11 cellular contexts compared by ENCODE assay signal in genomic region chr17:55731586-55732250, GRCh38. TPM values are rescaled to one million over a fixed set of nuclear protein-coding genes. Genes with fewer than 3 reads are reported as not detected.
A peak's percentile ranks its signal among the peaks of the same experiment; 100 is the strongest.
DNase-seq lines count a peak whose midpoint lies in the region; ATAC-seq, FAIRE-seq and TF ChIP-seq lines count a peak whose summit lies in the region.
"Had no signal": no experiment of that assay in that cellular context is flagged by ENCODE, and none has a peak within 500 bp of the region (broad histone marks: within the 10 kb centered on the region; RNA-seq: fewer than 3 reads in every experiment).

No MANE protein-coding gene starts in this region.

- TF ChIP-seq CTCF in endothelial cell of umbilical vein (IDR thresholded peaks at IDR 0.05; ENCODE audit: extremely low read depth in 1 of 2, insufficient read depth in 1 of 2, low read depth in 1 of 2, low read length in 2 of 2) (no peak), lung (IDR thresholded peaks at IDR 0.05; ENCODE audit: control extremely low read depth, extremely low read depth) (no peak)

- H3K27ac Mint-ChIP-seq in activated CD4-positive, alpha-beta memory T cell treated with anti-CD3 and anti-CD28 coated beads, Interleukin-2, amount 10 ng/mL, durations not matched to agents 7 days and 5 days, result no peak overlapping the region
- H3K27ac Mint-ChIP-seq: activated T-helper 2 cell treated with anti-CD3 and anti-CD28 coated beads, Interferon-gamma antibody, Interleukin-2, Interleukin-4, amounts not matched to agents 10 μg/mL and 5 μg/mL and 100 μg/mL, durations not matched to agents 14 hours and 24 hours and 36 hours had no signal

- POLR2A ChIA-PET in endothelial cell of umbilical vein (lab: Charles Lee), result no interaction called here
- POLR2A ChIA-PET in activated CD4-positive, alpha-beta memory T cell treated with anti-CD3 and anti-CD28 coated beads, Interleukin-2, amount 10 ng/mL, durations not matched to agents 7 days and 5 days (lab: Charles Lee), result no interaction called here

- H2AFZ ChIP-seq in endothelial cell of umbilical vein (ENCODE audit: low read depth, low read length), result peak overlapping the region; percentile 79

- H3K4me1 ChIP-seq in endothelial cell of umbilical vein (ENCODE audit: control insufficient read depth, extremely low read depth, insufficient read depth, low read length) (no peaks in the 10 kb centered on the region), lung (ENCODE audit: control insufficient read depth in 2 of 2, insufficient read depth in 2 of 2, low read length in 2 of 2) (peaks cover 2 to 13% of the 10 kb centered on the region in 2 donors), stomach smooth muscle (ENCODE audit: control insufficient read depth, insufficient read depth, low read length) (peaks cover 50% of the 10 kb centered on the region)

- H3K27ac ChIP-seq in endothelial cell of umbilical vein (ENCODE audit: insufficient read depth, low read depth, low read length) (no peak overlapping the region), lung (ENCODE audit: low read depth in 1 of 2, low read length in 1 of 2) (peak overlapping the region; percentile 17 to 76), stomach smooth muscle (ENCODE audit: low read length) (peak overlapping the region; percentile 87)
- H3K27ac ChIP-seq: RWPE1 had no signal

- no peaks in the 10 kb centered on the region for H3K9me3 Mint-ChIP-seq in activated CD4-positive, alpha-beta memory T cell treated with anti-CD3 and anti-CD28 coated beads, Interleukin-2, amount 10 ng/mL, durations not matched to agents 7 days and 5 days
- H3K9me3 Mint-ChIP-seq: activated T-helper 2 cell treated with anti-CD3 and anti-CD28 coated beads, Interferon-gamma antibody, Interleukin-2, Interleukin-4, amounts not matched to agents 10 μg/mL and 5 μg/mL and 100 μg/mL, durations not matched to agents 14 hours and 24 hours and 36 hours had no signal

- intact Hi-C loops in endothelial cell of umbilical vein (cut with micrococcal nuclease), result no loop called here

- no peak overlapping the region for H3K9ac ChIP-seq in endothelial cell of umbilical vein (replicated peaks; ENCODE audit: extremely low read depth, insufficient read depth, low read length)
- H3K9ac ChIP-seq in stomach smooth muscle (ENCODE audit: low read length in 2 of 2), result peak overlapping the region; percentile 1 to 6

- H3K27me3 ChIP-seq in endothelial cell of umbilical vein (ENCODE audit: control insufficient read depth in 2 of 2, insufficient read depth in 2 of 2, low read length in 2 of 2) (no peaks in the 10 kb centered on the region), lung (ENCODE audit: control insufficient read depth, insufficient read depth) (no peaks in the 10 kb centered on the region), stomach smooth muscle (ENCODE audit: control insufficient read depth in 1 of 2, insufficient read depth in 2 of 2, low read length in 2 of 2) (no peaks in the 10 kb centered on the region)

- ATAC-seq in lung (ENCODE audit: insufficient read depth, low FRiP score), result peak; percentile 73

- dilution Hi-C loops in endothelial cell of umbilical vein (cut with MboI; ENCODE audit: extremely low pct_ligation_motif_present, low sequenced_read_pairs), result no loop called here

- no peak for TF ChIP-seq POLR2A in endothelial cell of umbilical vein (IDR thresholded peaks at IDR 0.05; ENCODE audit: low read depth, low read length)

- no peaks in the 10 kb centered on the region for H4K20me1 ChIP-seq in endothelial cell of umbilical vein (replicated peaks; ENCODE audit: control insufficient read depth, extremely low read depth, insufficient read depth, low read length)

- FAIRE-seq in endothelial cell of umbilical vein (lab: Jason Lieb, UNC), result no peak

- H3K4me3 ChIP-seq in endothelial cell of umbilical vein (replicated peaks in 1 of 3; ENCODE audit: insufficient read depth in 1 of 3, low read depth in 1 of 3, low read length in 3 of 3) (no peak overlapping the region), lung (no peak overlapping the region), stomach smooth muscle (ENCODE audit: low read length in 2 of 2) (peak overlapping the region; percentile 3 to 57)

- no peaks in the 10 kb centered on the region for H3K79me2 ChIP-seq in endothelial cell of umbilical vein (ENCODE audit: control insufficient read depth, insufficient read depth, low read length)

- H3K27me3 Mint-ChIP-seq in activated CD4-positive, alpha-beta memory T cell treated with anti-CD3 and anti-CD28 coated beads, Interleukin-2, amount 10 ng/mL, durations not matched to agents 7 days and 5 days, result peaks cover 44% of the 10 kb centered on the region

- no peaks in the 10 kb centered on the region for H3K9me1 ChIP-seq in endothelial cell of umbilical vein (replicated peaks; ENCODE audit: control insufficient read depth, extremely low read depth, insufficient read depth, low read length)

- H3K9me3 ChIP-seq in endothelial cell of umbilical vein (replicated peaks; ENCODE audit: control insufficient read depth, insufficient read depth, low read length) (no peaks in the 10 kb centered on the region), lung (ENCODE audit: control insufficient read depth in 2 of 2, insufficient read depth in 1 of 2, low read length in 1 of 2) (no peaks in the 10 kb centered on the region), stomach smooth muscle (ENCODE audit: control insufficient read depth in 2 of 2, low read length in 2 of 2) (no peaks in the 10 kb centered on the region)

- no peaks in the 10 kb centered on the region for H3K36me3 Mint-ChIP-seq in activated CD4-positive, alpha-beta memory T cell treated with anti-CD3 and anti-CD28 coated beads, Interleukin-2, amount 10 ng/mL, durations not matched to agents 7 days and 5 days (ENCODE audit: low read depth)

- WGBS in lung, 2 donors, result 34 to 56% methylated on average over 10 of the region's 10 CpGs

- CTCF ChIA-PET in endothelial cell of umbilical vein (lab: Charles Lee), result interaction anchor here (0.9 to 4.3 kb wide), 3 partner anchors 9 to 13 kb away, joined by 3 to 45 read pairs (median 7); partner anchors contain the start of gene TMEM100
- CTCF ChIA-PET in activated CD4-positive, alpha-beta memory T cell treated with anti-CD3 and anti-CD28 coated beads, Interleukin-2, amount 10 ng/mL, durations not matched to agents 7 days and 5 days (lab: Charles Lee), result interaction anchor here (1.7 kb wide), 1 partner anchor 13 kb away, joined by 4 read pairs; no protein-coding TSS in a partner anchor

- peaks cover 15% of the 10 kb centered on the region for H3K4me1 Mint-ChIP-seq in activated CD4-positive, alpha-beta memory T cell treated with anti-CD3 and anti-CD28 coated beads, Interleukin-2, amount 10 ng/mL, durations not matched to agents 7 days and 5 days

- H3K4me2 ChIP-seq in endothelial cell of umbilical vein (ENCODE audit: insufficient read depth, low read length), result no peak overlapping the region

- DNase-seq in MV-4-11 (lab: John Stamatoyannopoulos, UW), result peak; percentile 51
- no peak for DNase-seq in endothelial cell of umbilical vein (ENCODE audit: low read depth, low spot score)
- DNase-seq in lung (ENCODE audit: low spot score), result no peak
- no peak for DNase-seq in NCI-H226
- DNase-seq in LoVo (ENCODE audit: low spot score), result no peak
- DNase-seq in activated CD4-positive, alpha-beta memory T cell treated with anti-CD3 and anti-CD28 coated beads, Interleukin-2, amount 10 ng/mL, durations not matched to agents 7 days and 5 days, result no peak
- no peak for DNase-seq in 8988T
- DNase-seq: EL had no signal

- H3K36me3 ChIP-seq in endothelial cell of umbilical vein (ENCODE audit: control insufficient read depth in 2 of 2, extremely low read depth in 1 of 2, insufficient read depth in 2 of 2, low read length in 2 of 2) (no peaks in the 10 kb centered on the region), lung (ENCODE audit: control insufficient read depth in 2 of 2, insufficient read depth in 2 of 2, low read length in 2 of 2) (no peaks in the 10 kb centered on the region), stomach smooth muscle (ENCODE audit: control insufficient read depth in 2 of 2, insufficient read depth in 2 of 2, low read length in 2 of 2) (no peaks in the 10 kb centered on the region)

- no TSS peak for BruUV-seq in endothelial cell of umbilical vein (replicated peaks; lab: Mats Ljungman, UMichigan)

- H3K4me3 Mint-ChIP-seq in activated CD4-positive, alpha-beta memory T cell treated with anti-CD3 and anti-CD28 coated beads, Interleukin-2, amount 10 ng/mL, durations not matched to agents 7 days and 5 days, result no peak overlapping the region

TF ChIP-seq in endothelial cell of umbilical vein, 7 proteins besides CTCF, POLR2A, EP300 and RAD21 (continues in another document):
- no peak for TF ChIP-seq MYC (IDR thresholded peaks at IDR 0.05; ENCODE audit: low read depth, low read length)
- TF ChIP-seq, protein P1, sequence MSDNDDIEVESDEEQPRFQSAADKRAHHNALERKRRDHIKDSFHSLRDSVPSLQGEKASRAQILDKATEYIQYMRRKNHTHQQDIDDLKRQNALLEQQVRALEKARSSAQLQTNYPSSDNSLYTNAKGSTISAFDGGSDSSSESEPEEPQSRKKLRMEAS (IDR thresholded peaks at IDR 0.05; ENCODE audit: insufficient read depth, insufficient read length), result no peak

RNA-seq across cellular contexts. Expression of gene TMEM100, which starts 9.1 kb away (rescaled TPM):
- total RNA-seq in endothelial cell of umbilical vein (not detected in 2 replicates), lung (10 to 100 TPM; 74.7 to 92.1 TPM)
- polyA plus RNA-seq in endothelial cell of umbilical vein (0.05 TPM in 1 of 2 replicates, not detected in the other), lung (100 to 1,000 TPM in 1 of 2 donors, 10 to 100 TPM in 1; 63.6 to 127 TPM)
- polyA plus RNA-seq in endothelial cell of umbilical vein (2011; cell fraction: cytosol; rRNA removed), result 0.04 and 0.08 TPM in 2 replicates
- 0.33 TPM in 1 of 2 replicates, not detected in the other for polyA plus RNA-seq in endothelial cell of umbilical vein (2011; cell fraction: nucleus; rRNA removed)
- not detected in 2 replicates for polyA plus RNA-seq in endothelial cell of umbilical vein (2012)
- not detected in 2 replicates for polyA minus RNA-seq in endothelial cell of umbilical vein
- not detected for polyA minus RNA-seq in endothelial cell of umbilical vein (2011; cell fraction: cytosol; rRNA and poly(A)+ RNA removed)
- not detected in 2 replicates for polyA minus RNA-seq in endothelial cell of umbilical vein (2011; cell fraction: nucleus; rRNA and poly(A)+ RNA removed)
- total RNA-seq in activated CD4-positive, alpha-beta memory T cell treated with anti-CD3 and anti-CD28 coated beads, Interleukin-2, amount 10 ng/mL, durations not matched to agents 7 days and 5 days, result not detected
- total RNA-seq: activated T-helper 2 cell treated with anti-CD3 and anti-CD28 coated beads, Interferon-gamma antibody, Interleukin-2, Interleukin-4, amounts not matched to agents 10 μg/mL and 5 μg/mL and 100 μg/mL, durations not matched to agents 14 hours and 24 hours and 36 hours had no signal

RNA-seq across cellular contexts. Expression of gene PCTP, which starts 19.1 kb away (rescaled TPM):
- total RNA-seq in endothelial cell of umbilical vein (13.5 and 14.5 TPM in 2 replicates), lung (10 to 100 TPM; 14.3 to 23.8 TPM)
- polyA plus RNA-seq in endothelial cell of umbilical vein (15.0 and 18.3 TPM in 2 replicates), lung (10 to 100 TPM; 14.3 to 34.2 TPM)
- polyA plus RNA-seq in endothelial cell of umbilical vein (2011; cell fraction: cytosol; rRNA removed), result 18.3 and 20.3 TPM in 2 replicates
- 10.9 and 14.2 TPM in 2 replicates for polyA plus RNA-seq in endothelial cell of umbilical vein (2011; cell fraction: nucleus; rRNA removed)
- 13.7 and 16.3 TPM in 2 replicates for polyA plus RNA-seq in endothelial cell of umbilical vein (2012)
- polyA minus RNA-seq in endothelial cell of umbilical vein, result 18.2 and 23.7 TPM in 2 replicates
- 0.92 TPM for polyA minus RNA-seq in endothelial cell of umbilical vein (2011; cell fraction: cytosol; rRNA and poly(A)+ RNA removed)
- 5.2 and 7.4 TPM in 2 replicates for polyA minus RNA-seq in endothelial cell of umbilical vein (2011; cell fraction: nucleus; rRNA and poly(A)+ RNA removed)
- 1 to 10 TPM; 6.9 to 7.2 TPM for total RNA-seq in activated CD4-positive, alpha-beta memory T cell treated with anti-CD3 and anti-CD28 coated beads, Interleukin-2, amount 10 ng/mL, durations not matched to agents 7 days and 5 days

Comparison
In these comparisons a context has a peak if more than half of its experiments do, and no peak if none do; other contexts are left out.
1. H3K4me3 ChIP-seq: peak in stomach smooth muscle (2 of 2); none in endothelial cell of umbilical vein (0 of 3) and lung (single experiment).
2. RNA of gene TMEM100, which starts 9.1 kb away (total RNA-seq): 74.7 to 92.1 TPM in lung; not detected in endothelial cell of umbilical vein and not detected in activated CD4-positive, alpha-beta memory T cell treated with anti-CD3 and anti-CD28 coated beads, Interleukin-2, amount 10 ng/mL, durations not matched to agents 7 days and 5 days; every median in the first group is over 10 times any median in the second.